8 cellular contexts compared by ENCODE assay signal in genomic region chrX:21745756-21746155, GRCh38. TPM values are rescaled to one million over a fixed set of nuclear protein-coding genes. Genes with fewer than 3 reads are reported as not detected.
A peak's percentile ranks its signal among the peaks of the same experiment; 100 is the strongest.
DNase-seq lines count a peak whose midpoint lies in the region; ATAC-seq and TF ChIP-seq lines count a peak whose summit lies in the region.

No MANE protein-coding gene starts in this region.

- H3K36me3 ChIP-seq in GM06990 (ENCODE audit: control insufficient read depth, insufficient read depth, low read length): no peaks in the 10 kb centered on the region

- no peak overlapping the region for H3K4me3 ChIP-seq in GM06990 (replicated peaks; ENCODE audit: low read depth, low read length)

- no peak for TF ChIP-seq POLR2A in GM18505 (IDR thresholded peaks at IDR 0.05; ENCODE audit: borderline replicate concordance, extremely low read depth, insufficient read depth, insufficient read length)

- no peak overlapping the region for H3K27ac Mint-ChIP-seq in naive B cell

- TF ChIP-seq CTCF in GM06990 (IDR thresholded peaks at IDR 0.05; ENCODE audit: insufficient read depth, low read length, poor library complexity, severe bottlenecking): peak; percentile 67

- no peaks in the 10 kb centered on the region; the same call in 1 of the 2 replicates for H3K27me3 ChIP-seq in GM06990 (replicated peaks; ENCODE audit: control insufficient read depth, insufficient read depth, low read length)

- H3K36me3 Mint-ChIP-seq in naive B cell: no peaks in the 10 kb centered on the region

- no peaks in the 10 kb centered on the region for H3K4me1 Mint-ChIP-seq in naive B cell

- H3K4me3 Mint-ChIP-seq in naive B cell: no peak overlapping the region

- DNase-seq in GM06990 (ENCODE audit: extremely low read depth, insufficient read length) (no peak), UCSD-AML1 (lab: John Stamatoyannopoulos, UW; ENCODE audit: unreplicated experiment) (peak; percentile 26), cerebellar cortex (ENCODE audit: low spot score) (peak; percentile 40), naive B cell (peak; percentile 6), epidermal melanocyte (ENCODE audit: insufficient read length, low spot score) (no peak)

- H3K27me3 Mint-ChIP-seq in naive B cell: peaks cover 0 to 23% (median 22%) of the 10 kb centered on the region in 3 donors

- peaks cover 0 to 2% (median 0%) of the 10 kb centered on the region in 7 donors for H3K9me3 Mint-ChIP-seq in naive B cell

- ATAC-seq in HG03342 (IDR thresholded peaks at IDR 0.05; ENCODE audit: unreplicated experiment): peak; percentile 46
- no peak for ATAC-seq in naive B cell (ENCODE audit: low read depth in 2 of 2)
- ATAC-seq in GM18505 (IDR thresholded peaks at IDR 0.05; ENCODE audit: unreplicated experiment): no peak
- no peak for ATAC-seq in GM21723 (IDR thresholded peaks at IDR 0.05; ENCODE audit: unreplicated experiment)

RNA-seq across cellular contexts. Expression of gene SMPX, which starts 12.2 kb away (rescaled TPM):
- polyA plus RNA-seq in naive B cell (ENCODE audit: low read depth in 6 of 6): not detected

Comparison
In these comparisons a context has a peak if more than half of its experiments do, and no peak if none do; other contexts are left out.
1. DNase-seq: peak in UCSD-AML1 (single experiment), cerebellar cortex (single experiment) and naive B cell (single experiment); none in GM06990 (single experiment) and epidermal melanocyte (single experiment).